ENCODE assay signal across 11 cellular contexts in the genomic region with DNA sequence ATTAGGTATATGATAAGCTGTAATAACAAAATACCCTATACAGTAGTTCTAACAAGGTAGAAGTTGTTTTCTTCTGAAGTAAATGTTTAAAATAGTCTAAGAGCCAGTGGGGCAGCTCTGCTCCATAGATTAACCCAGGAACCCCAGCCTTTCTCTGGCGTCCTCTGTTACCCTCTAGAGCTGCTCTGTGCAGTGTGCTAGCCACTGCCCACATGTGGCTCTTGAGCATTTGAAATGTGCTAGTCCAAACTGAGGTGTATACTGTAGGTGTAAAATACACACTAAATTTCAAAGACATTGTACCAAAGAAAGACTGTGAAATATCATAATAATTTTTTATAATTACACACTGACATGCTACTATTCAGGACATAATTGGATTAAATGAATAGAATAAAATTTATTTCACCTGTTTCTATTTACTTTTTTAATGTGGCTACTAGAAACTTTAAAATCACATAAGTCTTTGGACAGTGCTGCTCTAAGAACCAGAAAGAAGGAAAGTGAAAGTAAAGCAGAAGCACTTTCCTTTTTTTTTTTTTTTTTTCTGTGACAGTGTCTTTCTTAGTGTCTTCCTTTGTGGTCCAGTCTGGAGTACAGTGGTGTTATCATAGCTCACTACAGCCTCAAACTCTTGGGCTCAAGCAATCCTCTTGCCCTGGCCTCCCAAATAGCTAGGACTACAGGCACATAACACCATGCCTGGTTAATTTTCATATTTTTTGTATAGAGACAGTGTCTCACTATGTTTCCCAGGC. TPM values are rescaled to one million over a fixed set of nuclear protein-coding genes. Genes with fewer than 3 reads are reported as not detected.
DNase-seq lines count a peak whose midpoint lies in the region; ATAC-seq, FAIRE-seq and TF ChIP-seq lines count a peak whose summit lies in the region.
"Had no signal": no experiment of that assay in that cellular context is flagged by ENCODE, and none has a peak within 500 bp of the region (broad histone marks: within the 10 kb centered on the region; RNA-seq: fewer than 3 reads in every experiment).

No MANE protein-coding gene starts in this region.

- DNase-seq in ELR (ENCODE audit: low read depth): peak; percentile 40
- no peak for DNase-seq in HFFc6
- no peak for DNase-seq in astrocyte (ENCODE audit: low read depth)
- DNase-seq in trophoblast cell: no peak
- DNase-seq in middle frontal gyrus (ENCODE audit: extremely low spot score, low spot score): no peak
- no peak for DNase-seq in Ammon's horn (ENCODE audit: low spot score)
- DNase-seq: activated CD4-positive, alpha-beta memory T cell treated with anti-CD3 and anti-CD28 coated beads, Interleukin-2, amount 10 ng/mL, durations not matched to agents 7 days and 5 days; GDM1; retina had no signal

- H4K91ac ChIP-seq in trophoblast cell (ENCODE audit: low read depth, low read length): no peak overlapping the region

- H4K8ac ChIP-seq in trophoblast cell (ENCODE audit: low read depth, low read length): no peak overlapping the region

- H4K12ac ChIP-seq in trophoblast cell (ENCODE audit: low read depth, low read length): no peak overlapping the region

- TF ChIP-seq CTCF in HFFc6 (IDR thresholded peaks at IDR 0.05): no peak
- no peak for TF ChIP-seq CTCF in astrocyte (IDR thresholded peaks at IDR 0.05; ENCODE audit: insufficient read depth, low read depth, low read length)

- H3K4me3 Mint-ChIP-seq in HFFc6 (peak overlapping the region; percentile 63), astrocyte (ENCODE audit: unreplicated experiment) (no peak overlapping the region)
- H3K4me3 Mint-ChIP-seq: activated CD4-positive, alpha-beta memory T cell treated with anti-CD3 and anti-CD28 coated beads, Interleukin-2, amount 10 ng/mL, durations not matched to agents 7 days and 5 days had no signal

- no peaks in the 10 kb centered on the region for H3K27me3 ChIP-seq in astrocyte (ENCODE audit: insufficient read depth, low read length)
- no peaks in the 10 kb centered on the region for H3K27me3 ChIP-seq in trophoblast cell (ENCODE audit: insufficient read depth, low read length)

- no peaks in the 10 kb centered on the region; the same call in none of the 2 replicates for H3K27me3 Mint-ChIP-seq in HFFc6 (ENCODE audit: insufficient read depth)
- no peaks in the 10 kb centered on the region for H3K27me3 Mint-ChIP-seq in astrocyte (ENCODE audit: low read depth, unreplicated experiment)
- H3K27me3 Mint-ChIP-seq: activated CD4-positive, alpha-beta memory T cell treated with anti-CD3 and anti-CD28 coated beads, Interleukin-2, amount 10 ng/mL, durations not matched to agents 7 days and 5 days had no signal

- H3K9me3 Mint-ChIP-seq in HFFc6 (no peaks in the 10 kb centered on the region), astrocyte (ENCODE audit: unreplicated experiment) (no peaks in the 10 kb centered on the region)
- H3K9me3 Mint-ChIP-seq: activated CD4-positive, alpha-beta memory T cell treated with anti-CD3 and anti-CD28 coated beads, Interleukin-2, amount 10 ng/mL, durations not matched to agents 7 days and 5 days had no signal

- no peak for FAIRE-seq in astrocyte (lab: Jason Lieb, UNC)

- H2BK12ac ChIP-seq in trophoblast cell (ENCODE audit: low read length): no peak overlapping the region

- H3K79me2 ChIP-seq in astrocyte (ENCODE audit: insufficient read depth, low read length) (peaks cover 96% of the 10 kb centered on the region), trophoblast cell (ENCODE audit: control insufficient read depth, insufficient read depth, low read length, poor library complexity) (peaks cover 9% of the 10 kb centered on the region)

- no peak overlapping the region for H2BK5ac ChIP-seq in trophoblast cell (ENCODE audit: low read depth, low read length, poor library complexity)

- H3K9me3 ChIP-seq in astrocyte (ENCODE audit: insufficient read depth, low read depth, low read length) (no peaks in the 10 kb centered on the region), trophoblast cell (ENCODE audit: insufficient read depth, low read depth, low read length) (no peaks in the 10 kb centered on the region)

- H2AFZ ChIP-seq in astrocyte (ENCODE audit: low read depth, low read length) (no peak overlapping the region), trophoblast cell (ENCODE audit: insufficient read depth, low read length, poor library complexity) (no peak overlapping the region)

- H3K23ac ChIP-seq in trophoblast cell (ENCODE audit: low read length): no peak overlapping the region

- H3K9ac ChIP-seq in astrocyte (ENCODE audit: low read length) (peak overlapping the region; percentile 4), trophoblast cell (ENCODE audit: low read length) (no peak overlapping the region)

- H3K36me3 Mint-ChIP-seq in HFFc6 (ENCODE audit: low read depth) (peaks cover 57% of the 10 kb centered on the region), astrocyte (ENCODE audit: low read depth, unreplicated experiment) (peaks cover 23% of the 10 kb centered on the region)

- peaks cover 70% of the 10 kb centered on the region for H3K4me1 Mint-ChIP-seq in HFFc6 (ENCODE audit: low read depth)
- peaks cover 40% of the 10 kb centered on the region for H3K4me1 Mint-ChIP-seq in astrocyte (ENCODE audit: low read depth, unreplicated experiment)

- H3K36me3 ChIP-seq in astrocyte (ENCODE audit: insufficient read depth, low read length) (peaks cover 27% of the 10 kb centered on the region), trophoblast cell (ENCODE audit: control insufficient read depth in 1 of 2, insufficient read depth in 2 of 2, low read length in 2 of 2) (peaks cover 5 to 10% of the 10 kb centered on the region in 2 experiments)

- H3K4me3 ChIP-seq in astrocyte (ENCODE audit: insufficient read depth, low read depth, low read length) (no peak overlapping the region), trophoblast cell (ENCODE audit: low read depth, low read length) (no peak overlapping the region)

- peaks cover 11% of the 10 kb centered on the region for H3K79me1 ChIP-seq in trophoblast cell (ENCODE audit: low read length)

- no peak overlapping the region for H3K18ac ChIP-seq in trophoblast cell (ENCODE audit: low read length)

- peak overlapping the region; percentile 64 for H3K4ac ChIP-seq in trophoblast cell (ENCODE audit: low read depth, low read length)

- H3K27ac ChIP-seq in astrocyte (ENCODE audit: low read depth, low read length): peak overlapping the region; percentile 35
- H3K27ac ChIP-seq in trophoblast cell (ENCODE audit: low read depth, low read length): no peak overlapping the region

- no peak overlapping the region for H3K14ac ChIP-seq in trophoblast cell (ENCODE audit: low read length)

- no CpG with 5 or more reads among the region's 1 CpG for WGBS in trophoblast cell (ENCODE audit: extremely low coverage, insufficient coverage, insufficient read length)

- peaks cover 60% of the 10 kb centered on the region for H4K20me1 ChIP-seq in astrocyte (ENCODE audit: insufficient read depth, low read length)

- ATAC-seq in GM18873 (IDR thresholded peaks at IDR 0.05; ENCODE audit: low FRiP score, unreplicated experiment): no peak
- ATAC-seq in HG03139 (IDR thresholded peaks at IDR 0.05; ENCODE audit: unreplicated experiment): no peak

- H3K4me2 ChIP-seq in astrocyte (ENCODE audit: low read length) (no peak overlapping the region), trophoblast cell (ENCODE audit: low read length) (no peak overlapping the region)

- peak overlapping the region; percentile 78 for H3K27ac Mint-ChIP-seq in HFFc6
- no peak overlapping the region for H3K27ac Mint-ChIP-seq in astrocyte (ENCODE audit: unreplicated experiment)
- H3K27ac Mint-ChIP-seq: activated CD4-positive, alpha-beta memory T cell treated with anti-CD3 and anti-CD28 coated beads, Interleukin-2, amount 10 ng/mL, durations not matched to agents 7 days and 5 days had no signal

- H2BK120ac ChIP-seq in trophoblast cell (ENCODE audit: insufficient read depth, low read length, poor library complexity): no peak overlapping the region

- H3K4me1 ChIP-seq in astrocyte (ENCODE audit: insufficient read depth, low read length) (peaks cover 18% of the 10 kb centered on the region), trophoblast cell (ENCODE audit: control insufficient read depth in 1 of 2, insufficient read depth in 2 of 2, low read length in 2 of 2) (peaks cover 10 to 22% of the 10 kb centered on the region in 2 experiments)

- H2AK5ac ChIP-seq in trophoblast cell (ENCODE audit: low read length): no peak overlapping the region

RNA-seq across cellular contexts. Expression of a gene that starts 39.3 kb away (rescaled TPM):
- total RNA-seq in HFFc6 (2021; fragmentation: NEBNext Ultra II Directional; extraction: Animal tissue kit (Norgen Biotek cat#: 25700)): 100 to 1,000 TPM; 256 to 360 (median 323) TPM
- 307 and 315 TPM in 2 replicates for total RNA-seq in astrocyte
- polyA plus RNA-seq in trophoblast cell (2013): 251 and 256 TPM in 2 replicates
